ENCODE assay signal across 21 cellular contexts in genomic region chr3:98482717-98483482, GRCh38. TPM values are rescaled to one million over a fixed set of nuclear protein-coding genes. Genes with fewer than 3 reads are reported as not detected.
DNase-seq lines count a peak whose midpoint lies in the region; ATAC-seq and TF ChIP-seq lines count a peak whose summit lies in the region.
"Had no signal": no experiment of that assay in that cellular context is flagged by ENCODE, and none has a peak within 500 bp of the region (broad histone marks: within the 10 kb centered on the region; RNA-seq: fewer than 3 reads in every experiment).

No MANE protein-coding gene starts in this region.

- no peak overlapping the region for H3K4me2 ChIP-seq in smooth muscle cell

- H3K36me3 ChIP-seq in smooth muscle cell (ENCODE audit: low read depth), result no peaks in the 10 kb centered on the region
- H3K36me3 ChIP-seq: stomach had no signal

- TF ChIP-seq CTCF in smooth muscle cell (IDR thresholded peaks at IDR 0.05; ENCODE audit: borderline replicate concordance, insufficient read depth, poor library complexity, severe bottlenecking), result no peak

- ATAC-seq in activated CD4-positive, CD25-positive, alpha-beta regulatory T cell treated with anti-CD3 and anti-CD28 coated beads, Interleukin-2, amount 50 U/mL, for 24 hours, result no peak
- ATAC-seq: effector memory CD8-positive, alpha-beta T cell; left cardiac atrium; right cardiac atrium had no signal

- no peaks in the 10 kb centered on the region for H3K9me3 ChIP-seq in smooth muscle cell (replicated peaks; ENCODE audit: low read depth)

- H3K27me3 ChIP-seq in smooth muscle cell (ENCODE audit: low read depth), result no peaks in the 10 kb centered on the region
- H3K27me3 ChIP-seq: stomach had no signal

- H3K27ac ChIP-seq in smooth muscle cell (ENCODE audit: low read depth), result peak overlapping the region; percentile 47
- H3K27ac ChIP-seq: stomach had no signal

- peak; percentile 2 for DNase-seq in SIG-M5 treated with dmso at 0.1 percent for 504 hours (lab: John Stamatoyannopoulos, UW; ENCODE audit: unreplicated experiment)
- DNase-seq in SIG-M5 (lab: John Stamatoyannopoulos, UW), result no peak
- peak; percentile 15 for DNase-seq in OCI-M1 (lab: John Stamatoyannopoulos, UW)
- DNase-seq in erythroblast (lab: John Stamatoyannopoulos, UW), result peak; percentile 18 to 40
- no peak for DNase-seq in smooth muscle cell (lab: John Stamatoyannopoulos, UW; ENCODE audit: unreplicated experiment)
- no peak for DNase-seq in stimulated activated naive CD4-positive, alpha-beta T cell (lab: John Stamatoyannopoulos, UW)
- DNase-seq in inferior parietal cortex (ENCODE audit: extremely low spot score), result no peak
- DNase-seq: activated CD4-positive, CD25-positive, alpha-beta regulatory T cell; CD8-positive, alpha-beta memory T cell; effector memory CD8-positive, alpha-beta T cell; EL; hippocampal formation; left cardiac atrium; NCI-H2081 treated with DMSO at 0.1 percent for 48 hours; NCI-H748 treated with DMSO at 0.1 percent for 48 hours; right cardiac atrium; stomach had no signal

- no peaks in the 10 kb centered on the region for H3F3A ChIP-seq in smooth muscle cell (ENCODE audit: low read depth)

- no peaks in the 10 kb centered on the region for H4K20me1 ChIP-seq in smooth muscle cell (ENCODE audit: low read depth)

- no peak overlapping the region for H2AFZ ChIP-seq in smooth muscle cell (ENCODE audit: low read depth)

- no peak overlapping the region for H3K9ac ChIP-seq in smooth muscle cell (ENCODE audit: low read depth)

- H3K4me1 ChIP-seq in smooth muscle cell (ENCODE audit: low read depth), result no peaks in the 10 kb centered on the region
- H3K4me1 ChIP-seq: stomach had no signal

- TF ChIP-seq POLR2A in erythroblast (IDR thresholded peaks at IDR 0.05; ENCODE audit: low read length), result no peak

- H3K4me3 ChIP-seq in smooth muscle cell, result no peak overlapping the region
- H3K4me3 ChIP-seq: stomach had no signal

- WGBS in smooth muscle cell (ENCODE audit: low lambda C conversion rate), result 48% methylated on average over 3 of the region's 3 CpGs

- no peaks in the 10 kb centered on the region for H3K79me2 ChIP-seq in smooth muscle cell (ENCODE audit: low read depth)

RNA-seq across cellular contexts. Expression of gene OR5K2, which starts 14.6 kb away (rescaled TPM):
- total RNA-seq in smooth muscle cell, result not detected in 2 replicates
- polyA plus RNA-seq in smooth muscle cell, result not detected in 2 replicates
- total RNA-seq: CD8-positive, alpha-beta memory T cell; left cardiac atrium; right cardiac atrium; RPMI7951; stomach; T-helper 1 cell treated with Interleukin-12 subunit alpha and Interleukin-12 subunit beta and Interleukin-4 antibody, amounts not matched to agents 30 ng/mL and 1 ng/mL, for 36 hours; ureter had no signal
- polyA plus RNA-seq: CD8-positive, alpha-beta memory T cell; right cardiac atrium; stomach had no signal

RNA-seq across cellular contexts. Expression of gene OR5K1, which starts 19.9 kb away (rescaled TPM):
- not detected in 2 replicates for total RNA-seq in smooth muscle cell
- 0.05 TPM in 1 of 2 replicates, not detected in the other for polyA plus RNA-seq in smooth muscle cell
- total RNA-seq: CD8-positive, alpha-beta memory T cell; left cardiac atrium; right cardiac atrium; RPMI7951; stomach; T-helper 1 cell treated with Interleukin-12 subunit alpha and Interleukin-12 subunit beta and Interleukin-4 antibody, amounts not matched to agents 30 ng/mL and 1 ng/mL, for 36 hours; ureter had no signal
- polyA plus RNA-seq: CD8-positive, alpha-beta memory T cell; right cardiac atrium; stomach had no signal

RNA-seq across cellular contexts. Expression of gene CLDND1, which starts 39.8 kb away (rescaled TPM):
- total RNA-seq in smooth muscle cell, result 161 and 179 TPM in 2 replicates
- 99.9 and 111 TPM in 2 replicates for polyA plus RNA-seq in smooth muscle cell

RNA-seq across cellular contexts. Expression of gene GPR15, which starts 48.9 kb away (rescaled TPM):
- not detected in 2 replicates for total RNA-seq in smooth muscle cell
- not detected in 2 replicates for polyA plus RNA-seq in smooth muscle cell
- total RNA-seq: right cardiac atrium, stomach had no signal
- polyA plus RNA-seq: right cardiac atrium had no signal

Comparison
In these comparisons a context has a peak if more than half of its experiments do, and no peak if none do; other contexts are left out.
1. DNase-seq: peak in SIG-M5 treated with dmso at 0.1 percent for 504 hours (single experiment), OCI-M1 (single experiment) and erythroblast (2 of 2); none in SIG-M5 (single experiment), smooth muscle cell (single experiment), stimulated activated naive CD4-positive, alpha-beta T cell (0 of 6) and inferior parietal cortex (single experiment).